In genomic region chr4:16207409-16207808, GRCh38 we compare ENCODE assay signal across 21 cellular contexts.
"Had no signal": no experiment of that assay in that cellular context is flagged by ENCODE, and none has a peak within 500 bp of the region (broad histone marks: within the 10 kb centered on the region; RNA-seq: fewer than 3 reads in every experiment).

No MANE protein-coding gene starts in this region.

- H3K4me3 ChIP-seq: coronary artery, mucosa of descending colon, psoas muscle, sigmoid colon, testis, transverse colon had no signal

- H3K9me3 Mint-ChIP-seq: activated naive CD8-positive, alpha-beta T cell treated with anti-CD3 and anti-CD28 coated beads, Interleukin-2, amount 10 ng/mL, durations not matched to agents 7 days and 5 days; neural crest cell; stimulated activated effector memory CD8-positive, alpha-beta T cell treated with anti-CD3 and anti-CD28 coated beads, Interleukin-12 subunit alpha, Interleukin-12 subunit beta, amount 100 ng/mL, for 72 hours had no signal

- H3K27ac ChIP-seq: brain microvascular endothelial cell, coronary artery, parathyroid adenoma, psoas muscle, sigmoid colon, testis, transverse colon had no signal

- H3K4me1 Mint-ChIP-seq: neural crest cell had no signal

- H3K27me3 ChIP-seq: brain microvascular endothelial cell, sigmoid colon, testis, transverse colon had no signal

- ATAC-seq: left cardiac atrium, mucosa of descending colon had no signal

- H3K27me3 Mint-ChIP-seq: activated naive CD8-positive, alpha-beta T cell treated with anti-CD3 and anti-CD28 coated beads, Interleukin-2, amount 10 ng/mL, durations not matched to agents 7 days and 5 days had no signal

- H3K9ac ChIP-seq: parathyroid adenoma had no signal

- H3K36me3 ChIP-seq: brain microvascular endothelial cell had no signal

- H3K4me1 ChIP-seq: testis had no signal

- H3K27ac Mint-ChIP-seq: activated naive CD8-positive, alpha-beta T cell treated with anti-CD3 and anti-CD28 coated beads, Interleukin-2, amount 10 ng/mL, durations not matched to agents 7 days and 5 days; stimulated activated effector memory CD8-positive, alpha-beta T cell treated with anti-CD3 and anti-CD28 coated beads, Interleukin-12 subunit alpha, Interleukin-12 subunit beta, amount 100 ng/mL, for 72 hours had no signal

- DNase-seq: activated CD4-positive, alpha-beta T cell treated with anti-CD3 and anti-CD28 coated beads, Interleukin-2, amount 50 U/mL, for 1 hour; activated CD4-positive, CD25-positive, alpha-beta regulatory T cell treated with anti-CD3 and anti-CD28 coated beads, Interleukin-2, amount 50 U/mL, for 72 hours; activated naive CD8-positive, alpha-beta T cell treated with anti-CD3 and anti-CD28 coated beads, Interleukin-2, amount 10 ng/mL, durations not matched to agents 7 days and 5 days; amniotic stem cell; brain microvascular endothelial cell; foreskin fibroblast; hippocampal formation; left cardiac atrium; left ventricle myocardium superior; mucosa of descending colon; occipital lobe; psoas muscle; sigmoid colon; small intestine; stimulated activated CD4-positive, alpha-beta T cell treated with anti-CD3 and anti-CD28 coated beads, Interleukin-4, amount 100 ng/mL, for 24 hours; testis; transverse colon had no signal

- H2AFZ ChIP-seq: parathyroid adenoma had no signal

- H3K4me3 Mint-ChIP-seq: activated naive CD8-positive, alpha-beta T cell treated with anti-CD3 and anti-CD28 coated beads, Interleukin-2, amount 10 ng/mL, durations not matched to agents 7 days and 5 days; neural crest cell; stimulated activated effector memory CD8-positive, alpha-beta T cell treated with anti-CD3 and anti-CD28 coated beads, Interleukin-12 subunit alpha, Interleukin-12 subunit beta, amount 100 ng/mL, for 72 hours had no signal

- H3K9me3 ChIP-seq: mucosa of descending colon, psoas muscle, sigmoid colon, testis, transverse colon had no signal
